8 cellular contexts compared by ENCODE assay signal in genomic region chr3:52237006-52237658, GRCh38. TPM values are rescaled to one million over a fixed set of nuclear protein-coding genes. Genes with fewer than 3 reads are reported as not detected.
A peak's percentile ranks its signal among the peaks of the same experiment; 100 is the strongest.
DNase-seq lines count a peak whose midpoint lies in the region; ATAC-seq and TF ChIP-seq lines count a peak whose summit lies in the region.

No MANE protein-coding gene starts in this region.

- H3K27me3 ChIP-seq in DND-41 (ENCODE audit: insufficient read depth, low read length, poor library complexity) (no peaks in the 10 kb centered on the region), RWPE2 (ENCODE audit: insufficient read depth, poor library complexity, severe bottlenecking) (no peaks in the 10 kb centered on the region), fibroblast of lung (ENCODE audit: control insufficient read depth, insufficient read depth, low read length) (no peaks in the 10 kb centered on the region), SJCRH30 (no peaks in the 10 kb centered on the region)

- H3K9me3 ChIP-seq in DND-41 (ENCODE audit: insufficient read depth, low read length, severe bottlenecking) (no peaks in the 10 kb centered on the region), RWPE2 (ENCODE audit: severe bottlenecking) (no peaks in the 10 kb centered on the region), fibroblast of lung (ENCODE audit: control insufficient read depth, insufficient read depth, low read depth, low read length) (no peaks in the 10 kb centered on the region), SJCRH30 (replicated peaks) (no peaks in the 10 kb centered on the region)

- H2AFZ ChIP-seq in DND-41 (ENCODE audit: low read depth, low read length) (no peak overlapping the region), fibroblast of lung (ENCODE audit: low read length) (no peak overlapping the region)

- no peak for DNase-seq in DND-41
- DNase-seq in RWPE2 (ENCODE audit: low spot score), result no peak
- DNase-seq in fibroblast of lung (ENCODE audit: low read depth in 2 of 2), result no peak
- no peak for DNase-seq in progenitor cell of endocrine pancreas (ENCODE audit: low spot score, unreplicated experiment)
- DNase-seq in SJCRH30, result no peak

- H3K4me2 ChIP-seq in DND-41 (ENCODE audit: insufficient read depth, low read length), result peak overlapping the region; percentile 91
- peak overlapping the region; percentile 33 for H3K4me2 ChIP-seq in fibroblast of lung (ENCODE audit: extremely low read depth, insufficient read depth, low read length)

- H3K27ac ChIP-seq in DND-41 (ENCODE audit: low read length) (peak overlapping the region; percentile 86), RWPE2 (ENCODE audit: poor library complexity, severe bottlenecking) (peak overlapping the region; percentile 90), fibroblast of lung (ENCODE audit: insufficient read depth, low read length) (peak overlapping the region; percentile 67), SJCRH30 (no peak overlapping the region)

- no peaks in the 10 kb centered on the region for H3K9me3 Mint-ChIP-seq in progenitor cell of endocrine pancreas (ENCODE audit: low read depth)

- peaks cover 4% of the 10 kb centered on the region for H3K27me3 Mint-ChIP-seq in progenitor cell of endocrine pancreas

- peaks cover 17% of the 10 kb centered on the region for H3K4me1 Mint-ChIP-seq in progenitor cell of endocrine pancreas (ENCODE audit: low read depth)

- H3K4me3 ChIP-seq in DND-41 (ENCODE audit: low read depth in 1 of 2, low read length in 2 of 2), result peak overlapping the region in 1 of 2 experiments; percentile 25; a peak in 1 of 4 replicates
- H3K4me3 ChIP-seq in RWPE2 (ENCODE audit: severe bottlenecking), result peak overlapping the region; percentile 58
- peak overlapping the region; percentile 1 to 90 (median 18) for H3K4me3 ChIP-seq in fibroblast of lung (replicated peaks in 1 of 4; ENCODE audit: control extremely low read depth in 1 of 4, insufficient read depth in 1 of 4, low read depth in 3 of 4, low read length in 4 of 4)
- no peak overlapping the region for H3K4me3 ChIP-seq in SJCRH30

- H4K20me1 ChIP-seq in DND-41 (ENCODE audit: insufficient read depth, low read length), result peaks cover 37% of the 10 kb centered on the region
- no peaks in the 10 kb centered on the region for H4K20me1 ChIP-seq in fibroblast of lung (ENCODE audit: control insufficient read depth, extremely low read depth, insufficient read depth, low read length)

- TF ChIP-seq CTCF in DND-41 (IDR thresholded peaks at IDR 0.05; ENCODE audit: borderline replicate concordance, extremely low read depth, low read length, poor library complexity, severe bottlenecking) (no peak), RWPE2 (IDR thresholded peaks at IDR 0.05; ENCODE audit: poor library complexity, severe bottlenecking) (peak; percentile 3), fibroblast of lung (conservative IDR thresholded peaks at IDR 0.05 in 1 of 2, IDR thresholded peaks at IDR 0.05 in 1 of 2; ENCODE audit: low read depth in 1 of 2, low read length in 2 of 2) (no peak), progenitor cell of endocrine pancreas (IDR thresholded peaks at IDR 0.05; ENCODE audit: unreplicated experiment) (no peak)

- no peak overlapping the region for H3K27ac Mint-ChIP-seq in progenitor cell of endocrine pancreas

- H3K36me3 Mint-ChIP-seq in progenitor cell of endocrine pancreas (ENCODE audit: insufficient read depth), result no peaks in the 10 kb centered on the region

- H3K4me1 ChIP-seq in DND-41 (ENCODE audit: insufficient read depth, low read length), result peaks cover 54% of the 10 kb centered on the region
- peaks cover 25% of the 10 kb centered on the region for H3K4me1 ChIP-seq in RWPE2 (ENCODE audit: insufficient read depth, poor library complexity, severe bottlenecking)
- peaks cover 27% of the 10 kb centered on the region for H3K4me1 ChIP-seq in fibroblast of lung (ENCODE audit: control insufficient read depth, extremely low read depth, insufficient read depth, low read length)
- H3K4me1 ChIP-seq in SJCRH30, result peaks cover 12% of the 10 kb centered on the region; the same call in 1 of the 2 replicates

- H3K79me2 ChIP-seq in DND-41 (ENCODE audit: insufficient read depth, low read length) (peaks cover 69% of the 10 kb centered on the region), fibroblast of lung (ENCODE audit: control insufficient read depth, insufficient read depth, low read length) (peaks cover 23% of the 10 kb centered on the region)

- H3K9ac ChIP-seq in DND-41 (ENCODE audit: low read depth, low read length), result peak overlapping the region; percentile 85; the same call in 1 of the 2 replicates
- H3K9ac ChIP-seq in fibroblast of lung (ENCODE audit: insufficient read depth, low read length), result peak overlapping the region; percentile 56

- H3K36me3 ChIP-seq in DND-41 (ENCODE audit: insufficient read depth, low read length) (peaks cover 30% of the 10 kb centered on the region), RWPE2 (ENCODE audit: low read depth) (peaks cover 26% of the 10 kb centered on the region), fibroblast of lung (ENCODE audit: control insufficient read depth, insufficient read depth, low read length) (peaks cover 12% of the 10 kb centered on the region), SJCRH30 (no peaks in the 10 kb centered on the region)

- ATAC-seq in DND-41 (ENCODE audit: insufficient read depth, low read depth) (no peak), RWPE2 (ENCODE audit: low read depth) (peak; percentile 28), GM19351 (IDR thresholded peaks at IDR 0.05; ENCODE audit: unreplicated experiment) (no peak), GM19467 (IDR thresholded peaks at IDR 0.05; ENCODE audit: unreplicated experiment) (no peak), GM18519 (IDR thresholded peaks at IDR 0.05; ENCODE audit: low FRiP score, unreplicated experiment) (no peak)

- peak overlapping the region; percentile 95 for H3K4me3 Mint-ChIP-seq in progenitor cell of endocrine pancreas (ENCODE audit: low read depth)

RNA-seq across cellular contexts. Expression of gene TWF2, which starts 1.8 kb away (rescaled TPM):
- 69.9 and 76.3 TPM in 2 replicates for total RNA-seq in fibroblast of lung
- 67.2 and 69.8 TPM in 2 replicates for polyA plus RNA-seq in fibroblast of lung
- polyA plus RNA-seq in fibroblast of lung (2012), result 74.4 and 84.0 TPM in 2 replicates
- polyA minus RNA-seq in fibroblast of lung (ENCODE audit: low replicate concordance), result 115 and 159 TPM in 2 replicates
- total RNA-seq in progenitor cell of endocrine pancreas, result 27.6 and 31.5 TPM in 2 replicates
- 32.3 and 32.7 TPM in 2 replicates for total RNA-seq in SJCRH30 (2014; rRNA removed; shearing (Covaris generic))

RNA-seq across cellular contexts. Expression of gene PPM1M, which starts 8.4 kb away (rescaled TPM):
- total RNA-seq in fibroblast of lung (37.8 and 38.8 TPM in 2 replicates), progenitor cell of endocrine pancreas (6.1 and 6.7 TPM in 2 replicates)
- 19.7 and 21.2 TPM in 2 replicates for polyA plus RNA-seq in fibroblast of lung
- polyA plus RNA-seq in fibroblast of lung (2012), result 16.7 and 19.4 TPM in 2 replicates
- polyA minus RNA-seq in fibroblast of lung (ENCODE audit: low replicate concordance), result 31.2 and 60.9 TPM in 2 replicates
- total RNA-seq in SJCRH30 (2014; rRNA removed; shearing (Covaris generic)), result 6.1 and 7.6 TPM in 2 replicates

RNA-seq across cellular contexts. Expression of gene TLR9, which starts 11.7 kb away (rescaled TPM):
- total RNA-seq in fibroblast of lung (under 0.01 TPM in 1 of 2 replicates, not detected in the other), progenitor cell of endocrine pancreas (not detected in 2 replicates)
- not detected in 2 replicates for polyA plus RNA-seq in fibroblast of lung
- not detected in 2 replicates for polyA plus RNA-seq in fibroblast of lung (2012)
- polyA minus RNA-seq in fibroblast of lung (ENCODE audit: low replicate concordance), result not detected in 2 replicates
- total RNA-seq in SJCRH30 (2014; rRNA removed; shearing (Covaris generic)), result not detected in 2 replicates

RNA-seq across cellular contexts. Expression of gene ALAS1, which starts 39.2 kb away (rescaled TPM):
- 43.4 and 61.8 TPM in 2 replicates for total RNA-seq in fibroblast of lung
- polyA plus RNA-seq in fibroblast of lung, result 60.9 and 84.4 TPM in 2 replicates
- polyA plus RNA-seq in fibroblast of lung (2012), result 42.9 and 59.5 TPM in 2 replicates
- polyA minus RNA-seq in fibroblast of lung (ENCODE audit: low replicate concordance), result 45.6 and 118 TPM in 2 replicates
- total RNA-seq in progenitor cell of endocrine pancreas, result 29.5 and 32.2 TPM in 2 replicates
- total RNA-seq in SJCRH30 (2014; rRNA removed; shearing (Covaris generic)), result 46.8 and 50.3 TPM in 2 replicates

RNA-seq across cellular contexts. Expression of gene WDR82, which starts 41.3 kb away (rescaled TPM):
- total RNA-seq in fibroblast of lung (63.9 and 71.2 TPM in 2 replicates), progenitor cell of endocrine pancreas (89.3 and 93.1 TPM in 2 replicates)
- 76.2 and 77.7 TPM in 2 replicates for polyA plus RNA-seq in fibroblast of lung
- 60.8 and 63.2 TPM in 2 replicates for polyA plus RNA-seq in fibroblast of lung (2012)
- 40.1 and 47.7 TPM in 2 replicates for polyA minus RNA-seq in fibroblast of lung (ENCODE audit: low replicate concordance)
- 93.9 and 97.1 TPM in 2 replicates for total RNA-seq in SJCRH30 (2014; rRNA removed; shearing (Covaris generic))
